6 cellular contexts compared by ENCODE assay signal in the genomic region with DNA sequence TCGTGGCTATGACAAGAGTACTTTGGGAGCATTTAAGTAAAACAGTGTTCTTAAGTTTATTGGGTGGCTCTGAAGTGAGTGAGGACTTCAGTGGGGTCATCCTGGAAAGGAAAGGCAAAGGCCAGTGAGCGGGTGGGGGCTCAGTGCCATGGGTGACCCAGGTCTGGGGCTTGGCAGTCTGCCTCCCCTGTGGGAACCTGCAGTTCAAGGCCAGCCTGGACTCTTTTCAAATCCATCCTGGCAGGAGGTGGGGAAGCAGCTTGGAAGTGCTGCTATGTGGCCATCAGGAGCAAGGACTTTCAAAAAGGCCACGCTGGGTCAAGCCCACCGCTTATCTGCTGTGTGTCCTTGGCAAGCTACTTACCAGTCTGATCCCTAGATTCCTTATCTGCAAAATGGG.
"Had no signal": no experiment of that assay in that cellular context is flagged by ENCODE, and none has a peak within 500 bp of the region (broad histone marks: within the 10 kb centered on the region; RNA-seq: fewer than 3 reads in every experiment).

No MANE protein-coding gene starts in this region.

- H3K4me2 ChIP-seq: GM23338 had no signal

- ATAC-seq: GM23338, K562 had no signal

- H2AFZ ChIP-seq: GM23338 had no signal

- FAIRE-seq: HTR-8/SVneo, K562 had no signal

- H3K27ac Mint-ChIP-seq: GM23338 had no signal

- DNase-seq: H7, HCEC 1CT, KG1 had no signal

- H3K4me3 Mint-ChIP-seq: GM23338 had no signal

- H3K4me3 ChIP-seq: GM23338, K562 had no signal

- H3K9me3 Mint-ChIP-seq: GM23338 had no signal
